ENCODE assay signal across 8 cellular contexts in the genomic region with DNA sequence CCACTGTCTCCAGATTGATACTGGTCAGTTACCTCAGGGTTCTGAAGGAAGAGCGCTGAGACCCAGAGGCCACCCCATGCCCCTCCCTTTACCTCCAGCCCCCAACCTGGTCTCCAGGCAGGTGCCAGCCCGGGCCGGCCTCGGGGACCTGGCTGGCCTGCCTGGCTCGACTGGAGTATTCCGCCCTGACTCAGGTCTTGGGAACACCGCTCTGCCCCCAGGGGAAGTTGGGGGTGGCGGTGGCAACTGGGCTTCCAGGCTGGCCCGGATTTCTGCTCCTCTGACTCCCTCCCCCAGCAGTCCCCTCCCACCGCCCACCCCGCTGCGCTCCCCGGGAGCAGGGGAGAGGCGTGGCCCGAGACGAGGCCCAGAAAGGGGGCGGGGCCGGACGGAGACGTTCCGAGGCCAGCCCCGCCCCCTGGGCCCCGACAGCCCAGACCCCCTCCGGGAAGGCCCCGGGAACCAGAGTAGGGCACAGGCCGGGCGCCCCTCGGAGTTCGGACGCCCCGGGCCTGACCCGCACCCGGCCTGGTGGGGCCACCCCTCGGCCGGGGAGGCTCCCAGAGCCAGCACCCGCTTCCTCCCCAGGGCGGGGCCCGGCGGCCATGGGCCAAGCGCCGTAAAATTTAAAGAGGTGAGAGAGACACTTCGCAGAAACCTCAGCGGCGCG.
DNase-seq lines count a peak whose midpoint lies in the region; ATAC-seq and TF ChIP-seq lines count a peak whose summit lies in the region.

No MANE protein-coding gene starts in this region.

- peak overlapping the region; percentile 90 for H3K4me3 Mint-ChIP-seq in T-helper 17 cell

- ATAC-seq in DND-41 (ENCODE audit: insufficient read depth, low read depth) (peak; percentile 70), GM21576 (IDR thresholded peaks at IDR 0.05; ENCODE audit: unreplicated experiment) (peak; percentile 62), T-helper 17 cell (peak; percentile 69)

- H3K4me1 ChIP-seq in DND-41 (ENCODE audit: insufficient read depth, low read length): peaks cover 28% of the 10 kb centered on the region
- peaks cover 16% of the 10 kb centered on the region for H3K4me1 ChIP-seq in iPS-18a (ENCODE audit: control insufficient read depth, low read depth, low read length)
- H3K4me1 ChIP-seq in smooth muscle cell (ENCODE audit: low read depth): peaks cover 10% of the 10 kb centered on the region

- H4K20me1 ChIP-seq in DND-41 (ENCODE audit: insufficient read depth, low read length): peaks cover 3% of the 10 kb centered on the region; the same call in 1 of the 2 replicates
- no peaks in the 10 kb centered on the region for H4K20me1 ChIP-seq in smooth muscle cell (ENCODE audit: low read depth)

- DNase-seq in DND-41 (peak; percentile 88), KG1 (lab: John Stamatoyannopoulos, UW) (peak; percentile 74), T-helper 17 cell (peak; percentile 70 to 90 (median 88)), smooth muscle cell (lab: John Stamatoyannopoulos, UW; ENCODE audit: unreplicated experiment) (peak; percentile 48), hippocampal formation (lab: John Stamatoyannopoulos, UW) (no peak)

- peak overlapping the region; percentile 80 for H2AFZ ChIP-seq in DND-41 (ENCODE audit: low read depth, low read length)
- H2AFZ ChIP-seq in smooth muscle cell (ENCODE audit: low read depth): peak overlapping the region; percentile 99

- H3K36me3 ChIP-seq in DND-41 (ENCODE audit: insufficient read depth, low read length) (no peaks in the 10 kb centered on the region), iPS-18a (ENCODE audit: control insufficient read depth, low read depth, low read length) (no peaks in the 10 kb centered on the region), smooth muscle cell (ENCODE audit: low read depth) (no peaks in the 10 kb centered on the region)

- H3F3A ChIP-seq in smooth muscle cell (ENCODE audit: low read depth): peaks cover 9% of the 10 kb centered on the region

- TF ChIP-seq CTCF in DND-41 (IDR thresholded peaks at IDR 0.05; ENCODE audit: borderline replicate concordance, extremely low read depth, low read length, poor library complexity, severe bottlenecking): no peak
- no peak for TF ChIP-seq CTCF in smooth muscle cell (IDR thresholded peaks at IDR 0.05; ENCODE audit: borderline replicate concordance, insufficient read depth, poor library complexity, severe bottlenecking)

- H3K27ac ChIP-seq in DND-41 (ENCODE audit: low read length) (peak overlapping the region; percentile 74), angular gyrus (ENCODE audit: low read depth, low read length) (peak overlapping the region; percentile 66), iPS-18a (ENCODE audit: low read length) (no peak overlapping the region), smooth muscle cell (ENCODE audit: low read depth) (no peak overlapping the region)

- 7% methylated on average over 8 of the region's 45 CpGs for WGBS in smooth muscle cell (ENCODE audit: low lambda C conversion rate)

- no peaks in the 10 kb centered on the region for H3K27me3 ChIP-seq in DND-41 (ENCODE audit: insufficient read depth, low read length, poor library complexity)
- H3K27me3 ChIP-seq in iPS-18a (ENCODE audit: control insufficient read depth, insufficient read depth, low read length): peaks cover 44% of the 10 kb centered on the region
- H3K27me3 ChIP-seq in smooth muscle cell (ENCODE audit: low read depth): peaks cover 29% of the 10 kb centered on the region

- H3K4me2 ChIP-seq in DND-41 (ENCODE audit: insufficient read depth, low read length) (peak overlapping the region; percentile 87), smooth muscle cell (peak overlapping the region; percentile 96)

- H3K4me1 Mint-ChIP-seq in T-helper 17 cell: peaks cover 33% of the 10 kb centered on the region

- no peaks in the 10 kb centered on the region for H3K27me3 Mint-ChIP-seq in T-helper 17 cell

- H3K9ac ChIP-seq in DND-41 (ENCODE audit: low read depth, low read length) (peak overlapping the region; percentile 78), iPS-18a (ENCODE audit: low read length) (no peak overlapping the region), smooth muscle cell (ENCODE audit: low read depth) (peak overlapping the region; percentile 77)

- H3K9me3 ChIP-seq in DND-41 (ENCODE audit: insufficient read depth, low read length, severe bottlenecking) (no peaks in the 10 kb centered on the region), T-helper 17 cell (ENCODE audit: control insufficient read depth, low read length, poor library complexity, severe bottlenecking) (no peaks in the 10 kb centered on the region), iPS-18a (ENCODE audit: control insufficient read depth, low read depth, low read length) (no peaks in the 10 kb centered on the region), smooth muscle cell (replicated peaks; ENCODE audit: low read depth) (no peaks in the 10 kb centered on the region)

- peak overlapping the region; percentile 99 for H3K27ac Mint-ChIP-seq in T-helper 17 cell

- H3K4me3 ChIP-seq in DND-41 (ENCODE audit: low read depth in 1 of 2, low read length in 2 of 2) (peak overlapping the region; percentile 46 to 59; a peak in 3 of 4 replicates), iPS-18a (ENCODE audit: low read length) (peak overlapping the region; percentile 59), smooth muscle cell (peak overlapping the region; percentile 79)

- no peaks in the 10 kb centered on the region for H3K79me2 ChIP-seq in DND-41 (ENCODE audit: insufficient read depth, low read length)
- no peaks in the 10 kb centered on the region for H3K79me2 ChIP-seq in smooth muscle cell (ENCODE audit: low read depth)

- H3K36me3 Mint-ChIP-seq in T-helper 17 cell (ENCODE audit: low read depth): no peaks in the 10 kb centered on the region

Comparison
In these comparisons a context has a peak if more than half of its experiments do, and no peak if none do; other contexts are left out.
1. DNase-seq: peak in DND-41 (single experiment), KG1 (single experiment), T-helper 17 cell (3 of 3) and smooth muscle cell (single experiment); none in hippocampal formation (0 of 2).
2. H3K27ac ChIP-seq: peak in DND-41 (single experiment) and angular gyrus (single experiment); none in iPS-18a (single experiment) and smooth muscle cell (single experiment).
3. Peak in every context shown above with its lines, with median percentiles within 50 percentile points of each other: ATAC-seq and H3K4me3 ChIP-seq.